In the genomic region with DNA sequence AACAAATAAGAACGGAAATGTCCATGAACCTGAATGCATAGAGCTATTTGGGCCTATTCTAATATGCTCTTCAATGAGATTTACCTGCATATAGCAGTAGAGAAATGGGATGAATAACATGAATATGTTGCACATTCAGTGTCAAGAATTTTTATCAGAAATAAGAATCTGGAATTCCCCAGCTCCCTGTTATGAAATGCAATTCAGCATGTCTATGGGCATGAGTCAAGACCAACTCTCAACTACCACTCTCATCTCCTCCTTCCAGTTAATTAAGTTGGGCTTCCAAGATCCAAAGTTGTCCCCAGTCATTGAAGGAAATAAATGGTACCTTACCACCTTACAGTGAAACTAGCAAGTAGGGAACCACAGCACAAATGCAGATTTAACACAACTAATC, we compare ENCODE assay signal across 17 cellular contexts.
DNase-seq lines count a peak whose midpoint lies in the region; ATAC-seq, FAIRE-seq and TF ChIP-seq lines count a peak whose summit lies in the region.
"Had no signal": no experiment of that assay in that cellular context is flagged by ENCODE, and none has a peak within 500 bp of the region (broad histone marks: within the 10 kb centered on the region; RNA-seq: fewer than 3 reads in every experiment).

No MANE protein-coding gene starts in this region.

- H3K4me2 ChIP-seq in mammary epithelial cell (ENCODE audit: insufficient read depth, low read depth, low read length) (no peak overlapping the region), astrocyte (ENCODE audit: low read length) (no peak overlapping the region)

- H3K36me3 ChIP-seq in mammary epithelial cell (ENCODE audit: insufficient read depth, low read length) (no peaks in the 10 kb centered on the region), breast epithelium (no peaks in the 10 kb centered on the region), astrocyte (ENCODE audit: insufficient read depth, low read length) (no peaks in the 10 kb centered on the region), right lobe of liver (no peaks in the 10 kb centered on the region)
- H3K36me3 ChIP-seq: HAP-1, Peyer's patch, SJSA1 had no signal

- in situ Hi-C loops in mammary epithelial cell (cut with MboI; ENCODE audit: low sequenced_read_pairs in 2 of 2), result no loop called here

- peaks cover 4% of the 10 kb centered on the region for H3K9me3 Mint-ChIP-seq in astrocyte (ENCODE audit: unreplicated experiment)
- H3K9me3 Mint-ChIP-seq: CD4-positive, alpha-beta T cell had no signal

- H3K4me1 Mint-ChIP-seq in astrocyte (ENCODE audit: low read depth, unreplicated experiment), result no peaks in the 10 kb centered on the region

- no peaks in the 10 kb centered on the region for H4K20me1 ChIP-seq in mammary epithelial cell (ENCODE audit: insufficient read depth, low read length)
- no peaks in the 10 kb centered on the region for H4K20me1 ChIP-seq in astrocyte (ENCODE audit: insufficient read depth, low read length)

- H3K27me3 ChIP-seq in mammary epithelial cell (ENCODE audit: insufficient read depth, low read length) (peaks cover 5% of the 10 kb centered on the region), breast epithelium (no peaks in the 10 kb centered on the region), astrocyte (ENCODE audit: insufficient read depth, low read length) (no peaks in the 10 kb centered on the region), right lobe of liver (no peaks in the 10 kb centered on the region)
- H3K27me3 ChIP-seq: Peyer's patch, SJSA1 had no signal

- H3K27me3 Mint-ChIP-seq in astrocyte (ENCODE audit: low read depth, unreplicated experiment), result no peaks in the 10 kb centered on the region
- H3K27me3 Mint-ChIP-seq: CD4-positive, alpha-beta T cell had no signal

- ATAC-seq in HG03378 (IDR thresholded peaks at IDR 0.05; ENCODE audit: unreplicated experiment), result no peak
- ATAC-seq in right lobe of liver, result no peak
- no peak for ATAC-seq in GM19455 (IDR thresholded peaks at IDR 0.05; ENCODE audit: unreplicated experiment)

- BruUV-seq in mammary epithelial cell (replicated peaks; lab: Mats Ljungman, UMichigan), result no TSS peak

- H3K4me1 ChIP-seq in mammary epithelial cell (ENCODE audit: insufficient read depth, low read length) (no peaks in the 10 kb centered on the region), breast epithelium (no peaks in the 10 kb centered on the region), astrocyte (ENCODE audit: insufficient read depth, low read length) (no peaks in the 10 kb centered on the region), right lobe of liver (no peaks in the 10 kb centered on the region)
- H3K4me1 ChIP-seq: HAP-1, Peyer's patch, SJSA1 had no signal

- no peaks in the 10 kb centered on the region for H3K9me3 ChIP-seq in mammary epithelial cell (replicated peaks; ENCODE audit: insufficient read depth, low read length)
- peaks cover 0 to 4% of the 10 kb centered on the region in 2 donors for H3K9me3 ChIP-seq in breast epithelium
- peaks cover 3% of the 10 kb centered on the region for H3K9me3 ChIP-seq in astrocyte (ENCODE audit: insufficient read depth, low read depth, low read length)
- no peaks in the 10 kb centered on the region for H3K9me3 ChIP-seq in right lobe of liver
- H3K9me3 ChIP-seq: HAP-1, Peyer's patch, SJSA1 had no signal

- H3K4me3 ChIP-seq in mammary epithelial cell (replicated peaks in 1 of 3; ENCODE audit: insufficient read depth in 1 of 3, low read depth in 2 of 3, low read length in 3 of 3), result no peak overlapping the region
- H3K4me3 ChIP-seq in breast epithelium, result no peak overlapping the region
- H3K4me3 ChIP-seq in astrocyte (ENCODE audit: insufficient read depth, low read depth, low read length), result no peak overlapping the region
- no peak overlapping the region for H3K4me3 ChIP-seq in fibroblast of the aortic adventitia (ENCODE audit: low read depth, low read length)
- no peak overlapping the region for H3K4me3 ChIP-seq in right lobe of liver
- H3K4me3 ChIP-seq: HAP-1, Peyer's patch, SJSA1 had no signal

- no peak for FAIRE-seq in astrocyte (lab: Jason Lieb, UNC)

- no peak overlapping the region for H3K9ac ChIP-seq in mammary epithelial cell (ENCODE audit: insufficient read depth, low read length)
- H3K9ac ChIP-seq in astrocyte (ENCODE audit: low read length), result no peak overlapping the region

- TF ChIP-seq POLR2A in breast epithelium (IDR thresholded peaks at IDR 0.05) (no peak), right lobe of liver (IDR thresholded peaks at IDR 0.05) (no peak)

- no peak overlapping the region for H2AFZ ChIP-seq in mammary epithelial cell (ENCODE audit: low read depth, low read length)
- H2AFZ ChIP-seq in astrocyte (ENCODE audit: low read depth, low read length), result no peak overlapping the region

- dilution Hi-C loops in mammary epithelial cell (cut with HindIII; ENCODE audit: low sequenced_read_pairs), result no loop called here

- 100% methylated on average over 1 of the region's 1 CpG for WGBS in mammary epithelial cell (ENCODE audit: low coverage, missing lambda C conversion rate)
- WGBS in right lobe of liver (ENCODE audit: insufficient coverage, low coverage, low lambda C conversion rate, missing lambda C conversion rate), result 88% methylated on average over 1 of the region's 1 CpG

- TF ChIP-seq CTCF in mammary epithelial cell (conservative IDR thresholded peaks at IDR 0.05 in 1 of 2, IDR thresholded peaks at IDR 0.05 in 1 of 2; ENCODE audit: extremely low read depth in 1 of 2, insufficient read depth in 1 of 2, low read depth in 1 of 2, low read length in 2 of 2), result no peak
- no peak for TF ChIP-seq CTCF in breast epithelium (IDR thresholded peaks at IDR 0.05)
- no peak for TF ChIP-seq CTCF in astrocyte (IDR thresholded peaks at IDR 0.05; ENCODE audit: insufficient read depth, low read depth, low read length)
- no peak for TF ChIP-seq CTCF in fibroblast of the aortic adventitia (IDR thresholded peaks at IDR 0.05; ENCODE audit: insufficient read depth, low read length)
- no peak for TF ChIP-seq CTCF in right lobe of liver (IDR thresholded peaks at IDR 0.05)

- DNase-seq in mammary epithelial cell, result peak; percentile 55
- DNase-seq in breast epithelium (ENCODE audit: low spot score in 2 of 2), result no peak
- peak; percentile 4 for DNase-seq in astrocyte (ENCODE audit: low read depth)
- DNase-seq in fibroblast of the aortic adventitia (ENCODE audit: low read depth), result peak; percentile 19
- DNase-seq in right lobe of liver, result no peak
- DNase-seq in Kasumi-1 (lab: John Stamatoyannopoulos, UW), result no peak
- DNase-seq: CD4-positive, alpha-beta T cell; DMS53; NCI-H1105; NCI-H2081; NCI-H2171 treated with DMSO at 0.1 percent for 48 hours; Peyer's patch had no signal

- H3K27ac ChIP-seq in mammary epithelial cell (ENCODE audit: insufficient read depth, low read depth, low read length) (no peak overlapping the region), breast epithelium (no peak overlapping the region), astrocyte (ENCODE audit: low read depth, low read length) (no peak overlapping the region), right lobe of liver (no peak overlapping the region)
- H3K27ac ChIP-seq: 22Rv1, Peyer's patch, SJSA1 had no signal

- H3K27ac Mint-ChIP-seq in astrocyte (ENCODE audit: unreplicated experiment), result no peak overlapping the region
- H3K27ac Mint-ChIP-seq: CD4-positive, alpha-beta T cell had no signal

- CTCF ChIA-PET in mammary epithelial cell (lab: Charles Lee; ENCODE audit: low non-redundant PET), result no interaction called here

- no peak overlapping the region for H3K4me3 Mint-ChIP-seq in astrocyte (ENCODE audit: unreplicated experiment)
- H3K4me3 Mint-ChIP-seq: CD4-positive, alpha-beta T cell had no signal

- no peaks in the 10 kb centered on the region for H3K36me3 Mint-ChIP-seq in astrocyte (ENCODE audit: low read depth, unreplicated experiment)

- intact Hi-C loops in mammary epithelial cell (cut with micrococcal nuclease), result no loop called here
- intact Hi-C loops in breast epithelium (cut with DNase I; ENCODE audit: low total_unique reads), result no loop called here
- intact Hi-C loops in right lobe of liver (cut with DNase I), result no loop called here

- no peaks in the 10 kb centered on the region for H3K79me2 ChIP-seq in mammary epithelial cell (ENCODE audit: insufficient read depth, low read length)
- H3K79me2 ChIP-seq in astrocyte (ENCODE audit: insufficient read depth, low read length), result no peaks in the 10 kb centered on the region

Comparison
In these comparisons a context has a peak if more than half of its experiments do, and no peak if none do; other contexts are left out.
1. DNase-seq: peak in mammary epithelial cell (single experiment), astrocyte (single experiment) and fibroblast of the aortic adventitia (single experiment); none in breast epithelium (0 of 2), right lobe of liver (0 of 3) and Kasumi-1 (0 of 2).